1 cellular context compared by ENCODE assay signal in the genomic region with DNA sequence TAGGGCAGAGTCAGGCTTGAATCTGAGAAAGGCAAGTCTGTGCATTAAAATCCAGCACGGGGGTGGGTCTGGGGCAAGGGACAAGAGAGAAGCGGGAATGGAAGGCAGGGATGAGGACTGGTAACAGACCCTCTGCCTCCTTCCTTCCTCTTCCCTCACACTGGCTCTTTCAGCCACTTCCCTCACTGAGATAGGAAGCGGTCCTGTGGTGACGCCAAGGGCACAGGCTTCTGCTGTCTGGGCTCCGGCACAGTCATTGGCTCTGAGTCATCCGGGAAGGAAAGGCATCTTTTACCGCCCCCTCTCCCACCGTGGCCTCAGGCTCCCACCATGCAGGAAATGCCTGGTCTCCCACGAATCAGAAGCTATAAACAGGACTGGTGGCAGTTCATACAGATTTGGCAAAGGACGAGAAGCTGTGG.
TF ChIP-seq lines count a peak whose summit lies in the region.

No MANE protein-coding gene starts in this region.

TF ChIP-seq in SK-N-SH treated with all-trans-retinoic acid at 6 μM for 48 hours, 23 proteins besides CTCF, POLR2A, EP300 and RAD21 (continued from another document):
- TF ChIP-seq, protein P1, sequence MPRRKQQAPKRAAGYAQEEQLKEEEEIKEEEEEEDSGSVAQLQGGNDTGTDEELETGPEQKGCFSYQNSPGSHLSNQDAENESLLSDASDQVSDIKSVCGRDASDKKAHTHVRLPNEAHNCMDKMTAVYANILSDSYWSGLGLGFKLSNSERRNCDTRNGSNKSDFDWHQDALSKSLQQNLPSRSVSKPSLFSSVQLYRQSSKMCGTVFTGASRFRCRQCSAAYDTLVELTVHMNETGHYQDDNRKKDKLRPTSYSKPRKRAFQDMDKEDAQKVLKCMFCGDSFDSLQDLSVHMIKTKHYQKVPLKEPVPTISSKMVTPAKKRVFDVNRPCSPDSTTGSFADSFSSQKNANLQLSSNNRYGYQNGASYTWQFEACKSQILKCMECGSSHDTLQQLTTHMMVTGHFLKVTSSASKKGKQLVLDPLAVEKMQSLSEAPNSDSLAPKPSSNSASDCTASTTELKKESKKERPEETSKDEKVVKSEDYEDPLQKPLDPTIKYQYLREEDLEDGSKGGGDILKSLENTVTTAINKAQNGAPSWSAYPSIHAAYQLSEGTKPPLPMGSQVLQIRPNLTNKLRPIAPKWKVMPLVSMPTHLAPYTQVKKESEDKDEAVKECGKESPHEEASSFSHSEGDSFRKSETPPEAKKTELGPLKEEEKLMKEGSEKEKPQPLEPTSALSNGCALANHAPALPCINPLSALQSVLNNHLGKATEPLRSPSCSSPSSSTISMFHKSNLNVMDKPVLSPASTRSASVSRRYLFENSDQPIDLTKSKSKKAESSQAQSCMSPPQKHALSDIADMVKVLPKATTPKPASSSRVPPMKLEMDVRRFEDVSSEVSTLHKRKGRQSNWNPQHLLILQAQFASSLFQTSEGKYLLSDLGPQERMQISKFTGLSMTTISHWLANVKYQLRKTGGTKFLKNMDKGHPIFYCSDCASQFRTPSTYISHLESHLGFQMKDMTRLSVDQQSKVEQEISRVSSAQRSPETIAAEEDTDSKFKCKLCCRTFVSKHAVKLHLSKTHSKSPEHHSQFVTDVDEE (CRISPR knock-in tag; IDR thresholded peaks at IDR 0.05): no peak
- no peak for TF ChIP-seq ZFP30 (CRISPR knock-in tag; IDR thresholded peaks at IDR 0.05)
- TF ChIP-seq ZNF565 (CRISPR knock-in tag; conservative IDR thresholded peaks at IDR 0.05; ENCODE audit: low read depth): no peak
- no peak for TF ChIP-seq RARB (CRISPR knock-in tag; IDR thresholded peaks at IDR 0.05)
- TF ChIP-seq TCF4 (CRISPR knock-in tag; IDR thresholded peaks at IDR 0.05; ENCODE audit: borderline replicate concordance): no peak
- TF ChIP-seq ZNF8 (CRISPR knock-in tag; IDR thresholded peaks at IDR 0.05): no peak
- TF ChIP-seq SNAI2 (CRISPR knock-in tag; IDR thresholded peaks at IDR 0.05): no peak
- TF ChIP-seq BACH2 (CRISPR knock-in tag; IDR thresholded peaks at IDR 0.05; ENCODE audit: borderline replicate concordance): no peak
- no peak for TF ChIP-seq OSR1 (CRISPR knock-in tag; IDR thresholded peaks at IDR 0.05)
- TF ChIP-seq, protein P2, sequence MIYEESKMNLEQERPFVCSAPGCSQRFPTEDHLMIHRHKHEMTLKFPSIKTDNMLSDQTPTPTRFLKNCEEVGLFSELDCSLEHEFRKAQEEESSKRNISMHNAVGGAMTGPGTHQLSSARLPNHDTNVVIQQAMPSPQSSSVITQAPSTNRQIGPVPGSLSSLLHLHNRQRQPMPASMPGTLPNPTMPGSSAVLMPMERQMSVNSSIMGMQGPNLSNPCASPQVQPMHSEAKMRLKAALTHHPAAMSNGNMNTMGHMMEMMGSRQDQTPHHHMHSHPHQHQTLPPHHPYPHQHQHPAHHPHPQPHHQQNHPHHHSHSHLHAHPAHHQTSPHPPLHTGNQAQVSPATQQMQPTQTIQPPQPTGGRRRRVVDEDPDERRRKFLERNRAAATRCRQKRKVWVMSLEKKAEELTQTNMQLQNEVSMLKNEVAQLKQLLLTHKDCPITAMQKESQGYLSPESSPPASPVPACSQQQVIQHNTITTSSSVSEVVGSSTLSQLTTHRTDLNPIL (CRISPR knock-in tag; IDR thresholded peaks at IDR 0.05; ENCODE audit: low read depth): no peak
- TF ChIP-seq, protein P3, sequence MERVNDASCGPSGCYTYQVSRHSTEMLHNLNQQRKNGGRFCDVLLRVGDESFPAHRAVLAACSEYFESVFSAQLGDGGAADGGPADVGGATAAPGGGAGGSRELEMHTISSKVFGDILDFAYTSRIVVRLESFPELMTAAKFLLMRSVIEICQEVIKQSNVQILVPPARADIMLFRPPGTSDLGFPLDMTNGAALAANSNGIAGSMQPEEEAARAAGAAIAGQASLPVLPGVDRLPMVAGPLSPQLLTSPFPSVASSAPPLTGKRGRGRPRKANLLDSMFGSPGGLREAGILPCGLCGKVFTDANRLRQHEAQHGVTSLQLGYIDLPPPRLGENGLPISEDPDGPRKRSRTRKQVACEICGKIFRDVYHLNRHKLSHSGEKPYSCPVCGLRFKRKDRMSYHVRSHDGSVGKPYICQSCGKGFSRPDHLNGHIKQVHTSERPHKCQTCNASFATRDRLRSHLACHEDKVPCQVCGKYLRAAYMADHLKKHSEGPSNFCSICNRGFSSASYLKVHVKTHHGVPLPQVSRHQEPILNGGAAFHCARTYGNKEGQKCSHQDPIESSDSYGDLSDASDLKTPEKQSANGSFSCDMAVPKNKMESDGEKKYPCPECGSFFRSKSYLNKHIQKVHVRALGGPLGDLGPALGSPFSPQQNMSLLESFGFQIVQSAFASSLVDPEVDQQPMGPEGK (CRISPR knock-in tag; IDR thresholded peaks at IDR 0.05; ENCODE audit: borderline replicate concordance): no peak
- no peak for TF ChIP-seq ESRRG (CRISPR knock-in tag; IDR thresholded peaks at IDR 0.05)
- no peak for TF ChIP-seq ISL1 (CRISPR knock-in tag; IDR thresholded peaks at IDR 0.05)
- TF ChIP-seq, protein P4, sequence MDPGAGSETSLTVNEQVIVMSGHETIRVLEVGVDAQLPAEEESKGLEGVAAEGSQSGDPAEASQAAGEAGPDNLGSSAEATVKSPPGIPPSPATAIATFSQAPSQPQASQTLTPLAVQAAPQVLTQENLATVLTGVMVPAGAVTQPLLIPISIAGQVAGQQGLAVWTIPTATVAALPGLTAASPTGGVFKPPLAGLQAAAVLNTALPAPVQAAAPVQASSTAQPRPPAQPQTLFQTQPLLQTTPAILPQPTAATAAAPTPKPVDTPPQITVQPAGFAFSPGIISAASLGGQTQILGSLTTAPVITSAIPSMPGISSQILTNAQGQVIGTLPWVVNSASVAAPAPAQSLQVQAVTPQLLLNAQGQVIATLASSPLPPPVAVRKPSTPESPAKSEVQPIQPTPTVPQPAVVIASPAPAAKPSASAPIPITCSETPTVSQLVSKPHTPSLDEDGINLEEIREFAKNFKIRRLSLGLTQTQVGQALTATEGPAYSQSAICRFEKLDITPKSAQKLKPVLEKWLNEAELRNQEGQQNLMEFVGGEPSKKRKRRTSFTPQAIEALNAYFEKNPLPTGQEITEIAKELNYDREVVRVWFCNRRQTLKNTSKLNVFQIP (CRISPR knock-in tag; IDR thresholded peaks at IDR 0.05; ENCODE audit: borderline replicate concordance, low read depth): no peak
- TF ChIP-seq PPARA (CRISPR knock-in tag; IDR thresholded peaks at IDR 0.05; ENCODE audit: borderline replicate concordance): no peak
- TF ChIP-seq, protein P5, sequence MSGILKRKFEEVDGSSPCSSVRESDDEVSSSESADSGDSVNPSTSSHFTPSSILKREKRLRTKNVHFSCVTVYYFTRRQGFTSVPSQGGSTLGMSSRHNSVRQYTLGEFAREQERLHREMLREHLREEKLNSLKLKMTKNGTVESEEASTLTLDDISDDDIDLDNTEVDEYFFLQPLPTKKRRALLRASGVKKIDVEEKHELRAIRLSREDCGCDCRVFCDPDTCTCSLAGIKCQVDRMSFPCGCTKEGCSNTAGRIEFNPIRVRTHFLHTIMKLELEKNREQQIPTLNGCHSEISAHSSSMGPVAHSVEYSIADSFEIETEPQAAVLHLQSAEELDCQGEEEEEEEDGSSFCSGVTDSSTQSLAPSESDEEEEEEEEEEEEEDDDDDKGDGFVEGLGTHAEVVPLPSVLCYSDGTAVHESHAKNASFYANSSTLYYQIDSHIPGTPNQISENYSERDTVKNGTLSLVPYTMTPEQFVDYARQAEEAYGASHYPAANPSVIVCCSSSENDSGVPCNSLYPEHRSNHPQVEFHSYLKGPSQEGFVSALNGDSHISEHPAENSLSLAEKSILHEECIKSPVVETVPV (CRISPR knock-in tag; IDR thresholded peaks at IDR 0.05): no peak
